Comparison of ENCODE assay signal across 23 cellular contexts in the genomic region with DNA sequence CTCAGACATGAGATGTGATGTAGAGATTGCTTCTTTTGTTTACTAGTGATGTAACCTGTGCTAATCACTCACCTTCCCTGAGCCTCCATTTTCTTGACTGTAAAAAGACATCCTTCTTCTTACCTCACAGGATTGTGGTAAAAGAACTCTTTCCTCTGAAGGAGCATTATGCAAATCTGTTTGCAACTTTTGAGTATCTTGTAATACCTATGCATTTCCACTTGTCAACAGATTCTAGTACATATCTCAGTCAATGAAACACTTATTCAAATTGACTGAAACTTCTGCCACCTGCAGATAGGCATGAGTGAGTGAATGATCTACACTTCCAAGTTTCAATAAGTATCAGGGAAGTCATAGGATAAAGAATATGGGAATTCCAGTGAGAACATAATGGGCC.
DNase-seq lines count a peak whose midpoint lies in the region; ATAC-seq and TF ChIP-seq lines count a peak whose summit lies in the region.
"Had no signal": no experiment of that assay in that cellular context is flagged by ENCODE, and none has a peak within 500 bp of the region (broad histone marks: within the 10 kb centered on the region; RNA-seq: fewer than 3 reads in every experiment).

No MANE protein-coding gene starts in this region.

- DNase-seq in stimulated activated naive B cell treated with anti-CD40 and anti-IgM and Interleukin-4, amounts not matched to agents 10 μg/mL and 1 μg/mL and 100 μg/mL, for 72 hours = no peak
- DNase-seq in GM10266 (ENCODE audit: extremely low spot score) (no peak), esophagus muscularis mucosa (ENCODE audit: extremely low spot score) (no peak), GF-D8 (lab: John Stamatoyannopoulos, UW) (no peak)
- DNase-seq: activated gamma-delta T cell treated with Interleukin-2 at 50 U/mL for 16 hours; amniotic stem cell; CD8-positive, alpha-beta T cell; dermis blood vessel endothelial cell; DMS53; hippocampal formation; kidney; mammary epithelial cell; natural killer cell; NCI-H2171 treated with DMSO at 0.1 percent for 48 hours; NCI-H748 treated with DMSO at 0.1 percent for 48 hours; OCI-M1; SHP77 treated with DMSO at 0.1 percent for 48 hours; thyroid gland had no signal

- H3K4me3 Mint-ChIP-seq in stimulated activated naive B cell treated with anti-CD40 and anti-IgM and Interleukin-4, amounts not matched to agents 10 μg/mL and 1 μg/mL and 100 μg/mL, for 72 hours = no peak overlapping the region
- H3K4me3 Mint-ChIP-seq: CD8-positive, alpha-beta T cell; natural killer cell had no signal

- ATAC-seq in GM19452 (IDR thresholded peaks at IDR 0.05; ENCODE audit: unreplicated experiment) = peak; percentile 69
- peak; percentile 57 for ATAC-seq in HG02642 (IDR thresholded peaks at IDR 0.05; ENCODE audit: poor library complexity, unreplicated experiment)
- ATAC-seq in HG03457 (IDR thresholded peaks at IDR 0.05; ENCODE audit: unreplicated experiment) = peak; percentile 52
- ATAC-seq in stimulated activated naive B cell treated with anti-CD40 and anti-IgM and Interleukin-4, amounts not matched to agents 10 μg/mL and 1 μg/mL and 100 μg/mL, for 72 hours (replicated peaks) = peak; percentile 47 to 73
- ATAC-seq: CD8-positive, alpha-beta T cell; natural killer cell; sciatic nerve had no signal

- no peak overlapping the region for H3K27ac Mint-ChIP-seq in stimulated activated naive B cell treated with anti-CD40 and anti-IgM and Interleukin-4, amounts not matched to agents 10 μg/mL and 1 μg/mL and 100 μg/mL, for 72 hours
- H3K27ac Mint-ChIP-seq: CD8-positive, alpha-beta T cell; natural killer cell had no signal

- TF ChIP-seq CTCF in GM10266 (IDR thresholded peaks at IDR 0.05; ENCODE audit: control insufficient read depth, insufficient read depth, low read depth, missing control alignments) (no peak), esophagus muscularis mucosa (IDR thresholded peaks at IDR 0.05) (no peak)

- TF ChIP-seq EP300 in esophagus muscularis mucosa (IDR thresholded peaks at IDR 0.05) = no peak

- no peaks in the 10 kb centered on the region for H3K27me3 ChIP-seq in esophagus muscularis mucosa
- H3K27me3 ChIP-seq: cardiac muscle cell, thyroid gland had no signal

- no peak overlapping the region for H3K4me3 ChIP-seq in esophagus muscularis mucosa
- H3K4me3 ChIP-seq: cardiac muscle cell, thyroid gland had no signal

- no peak overlapping the region for H3K27ac ChIP-seq in esophagus muscularis mucosa (replicated peaks in 1 of 4)
- H3K27ac ChIP-seq: cardiac muscle cell, thyroid gland had no signal

- intact Hi-C loops in esophagus muscularis mucosa (cut with DNase I) = no loop called here

- TF ChIP-seq POLR2A in esophagus muscularis mucosa (IDR thresholded peaks at IDR 0.05; ENCODE audit: low read depth) = no peak

- no peaks in the 10 kb centered on the region for H3K4me1 ChIP-seq in esophagus muscularis mucosa
- H3K4me1 ChIP-seq: thyroid gland had no signal

- peaks cover 10 to 16% of the 10 kb centered on the region in 2 donors for H3K27me3 Mint-ChIP-seq in stimulated activated naive B cell treated with anti-CD40 and anti-IgM and Interleukin-4, amounts not matched to agents 10 μg/mL and 1 μg/mL and 100 μg/mL, for 72 hours

- peaks cover 0 to 11% of the 10 kb centered on the region in 2 donors for H3K4me1 Mint-ChIP-seq in stimulated activated naive B cell treated with anti-CD40 and anti-IgM and Interleukin-4, amounts not matched to agents 10 μg/mL and 1 μg/mL and 100 μg/mL, for 72 hours
- H3K4me1 Mint-ChIP-seq: natural killer cell had no signal

- H3K36me3 Mint-ChIP-seq in stimulated activated naive B cell treated with anti-CD40 and anti-IgM and Interleukin-4, amounts not matched to agents 10 μg/mL and 1 μg/mL and 100 μg/mL, for 72 hours = no peaks in the 10 kb centered on the region
- H3K36me3 Mint-ChIP-seq: CD8-positive, alpha-beta T cell; natural killer cell had no signal

- H3K36me3 ChIP-seq in esophagus muscularis mucosa = no peaks in the 10 kb centered on the region
- H3K36me3 ChIP-seq: cardiac muscle cell, thyroid gland had no signal

- H3K9me3 ChIP-seq in esophagus muscularis mucosa = no peaks in the 10 kb centered on the region
- H3K9me3 ChIP-seq: thyroid gland had no signal

- H3K9me3 Mint-ChIP-seq in stimulated activated naive B cell treated with anti-CD40 and anti-IgM and Interleukin-4, amounts not matched to agents 10 μg/mL and 1 μg/mL and 100 μg/mL, for 72 hours = peaks cover 0 to 1% of the 10 kb centered on the region in 2 donors
- H3K9me3 Mint-ChIP-seq: CD8-positive, alpha-beta T cell; natural killer cell had no signal
